ENCODE assay signal across 19 cellular contexts in genomic region chr1:39759436-39759726, GRCh38. TPM values are rescaled to one million over a fixed set of nuclear protein-coding genes. Genes with fewer than 3 reads are reported as not detected.
A peak's percentile ranks its signal among the peaks of the same experiment; 100 is the strongest.
DNase-seq lines count a peak whose midpoint lies in the region; ATAC-seq, FAIRE-seq and TF ChIP-seq lines count a peak whose summit lies in the region.
"Had no signal": no experiment of that assay in that cellular context is flagged by ENCODE, and none has a peak within 500 bp of the region (broad histone marks: within the 10 kb centered on the region; RNA-seq: fewer than 3 reads in every experiment).

No MANE protein-coding gene starts in this region.

- in situ Hi-C loops in K562 (cut with MboI), result no loop called here

- POLR2A ChIA-PET in K562 (lab: Yijun Ruan, JAX), result interaction anchor here (0.6 to 0.8 kb wide), 4 partner anchors 21 to 240 kb away, joined by 3 to 4 read pairs (median 3); partner anchors contain the start of gene PPIE

- no peaks in the 10 kb centered on the region for H3K79me2 ChIP-seq in K562 (ENCODE audit: control insufficient read depth, insufficient read depth, low read length)

- no peak overlapping the region for H3K9ac ChIP-seq in K562 (ENCODE audit: insufficient read depth in 1 of 2, low read depth in 2 of 2, low read length in 2 of 2)
- H3K9ac ChIP-seq: BLaER1 treated with 17β-estradiol and CSF1 and Interleukin-3, amounts not matched to agents 10 nM and 100 nM had no signal

- intact Hi-C loops in K562 (cut with micrococcal nuclease), result no loop called here

- no peaks in the 10 kb centered on the region; the same call in 1 of the 2 replicates for H4K20me1 ChIP-seq in K562 (replicated peaks; ENCODE audit: control insufficient read depth, insufficient read depth, low read length)

- no peak for TF ChIP-seq POLR2A in K562 (conservative IDR thresholded peaks at IDR 0.05)

- no peak overlapping the region for H3K27ac ChIP-seq in K562 (ENCODE audit: extremely low read depth, low read depth, low read length)

- H2AFZ ChIP-seq in K562 (ENCODE audit: low read depth, low read length), result no peak overlapping the region

- no TSS peak for BruUV-seq in K562 (replicated peaks; lab: Mats Ljungman, UMichigan)

- ATAC-seq in K562, result no peak
- ATAC-seq in HG02870 (IDR thresholded peaks at IDR 0.05; ENCODE audit: unreplicated experiment), result no peak

- no peaks in the 10 kb centered on the region for H3K9me3 ChIP-seq in K562 (replicated peaks; ENCODE audit: control insufficient read depth, insufficient read depth, low read depth, low read length)
- H3K9me3 ChIP-seq: BLaER1 treated with 17β-estradiol and CSF1 and Interleukin-3, amounts not matched to agents 10 nM and 100 nM; HAP-1 had no signal

- H3K36me3 Mint-ChIP-seq in activated naive CD4-positive, alpha-beta T cell treated with anti-CD3 and anti-CD28 coated beads, Interleukin-2, amount 50 U/mL, for 24 hours, result peaks cover 6% of the 10 kb centered on the region
- peaks cover 17% of the 10 kb centered on the region for H3K36me3 Mint-ChIP-seq in activated naive CD4-positive, alpha-beta T cell treated with anti-CD3 and anti-CD28 coated beads, Interleukin-2, amount 10 ng/mL, durations not matched to agents 7 days and 5 days

- H3K36me3 ChIP-seq in K562 (ENCODE audit: control insufficient read depth, insufficient read depth, low read length), result peaks cover 40% of the 10 kb centered on the region; the same call in 2 of the 3 replicates

- no peak for TF ChIP-seq RAD21 in K562 (CRISPR knock-in tag; conservative IDR thresholded peaks at IDR 0.05 in 1 of 2, IDR thresholded peaks at IDR 0.05 in 1 of 2)

- TF ChIP-seq EP300 in K562 (IDR thresholded peaks at IDR 0.05; ENCODE audit: low read length), result no peak

- CTCF ChIA-PET in activated naive CD4-positive, alpha-beta T cell treated with anti-CD3 and anti-CD28 coated beads, Interleukin-2, amount 10 ng/mL, durations not matched to agents 7 days and 5 days (lab: Charles Lee), result no interaction called here
- CTCF ChIA-PET in K562 (lab: Yijun Ruan, JAX; ENCODE audit: low intra/inter-chr PET ratio), result no interaction called here

- no peaks in the 10 kb centered on the region for H3K9me1 ChIP-seq in K562 (ENCODE audit: control insufficient read depth, insufficient read depth, low read length)

- no peaks in the 10 kb centered on the region for H3K9me3 Mint-ChIP-seq in activated naive CD4-positive, alpha-beta T cell treated with anti-CD3 and anti-CD28 coated beads, Interleukin-2, amount 50 U/mL, for 24 hours
- no peaks in the 10 kb centered on the region for H3K9me3 Mint-ChIP-seq in activated naive CD4-positive, alpha-beta T cell treated with anti-CD3 and anti-CD28 coated beads, Interleukin-2, amount 10 ng/mL, durations not matched to agents 7 days and 5 days
- H3K9me3 Mint-ChIP-seq: CD4-positive, CD25-positive, alpha-beta regulatory T cell; HFFc6 had no signal

- H3K4me1 ChIP-seq in K562 (replicated peaks in 1 of 2; ENCODE audit: control insufficient read depth in 2 of 2, insufficient read depth in 2 of 2, low read length in 2 of 2), result peaks cover 3 to 23% of the 10 kb centered on the region in 2 experiments; a peak in 3 of 5 replicates
- H3K4me1 ChIP-seq: HAP-1 had no signal

- H3K27me3 ChIP-seq in K562 (ENCODE audit: control insufficient read depth in 2 of 2, insufficient read depth in 2 of 2, low read length in 2 of 2), result no peaks in the 10 kb centered on the region
- H3K27me3 ChIP-seq: BLaER1 treated with 17β-estradiol and CSF1 and Interleukin-3, amounts not matched to agents 10 nM and 100 nM had no signal

- FAIRE-seq in K562 (lab: Jason Lieb, UNC), result no peak
- FAIRE-seq: GM19239 had no signal

- H3K4me3 ChIP-seq in K562 (no peak overlapping the region), foreskin fibroblast (ENCODE audit: low read depth in 1 of 2, low read length in 2 of 2) (no peak overlapping the region)
- H3K4me3 ChIP-seq: BLaER1 treated with 17β-estradiol and CSF1 and Interleukin-3, amounts not matched to agents 10 nM and 100 nM; HAP-1 had no signal

- H3K4me3 Mint-ChIP-seq in activated naive CD4-positive, alpha-beta T cell treated with anti-CD3 and anti-CD28 coated beads, Interleukin-2, amount 50 U/mL, for 24 hours, result no peak overlapping the region
- no peak overlapping the region for H3K4me3 Mint-ChIP-seq in activated naive CD4-positive, alpha-beta T cell treated with anti-CD3 and anti-CD28 coated beads, Interleukin-2, amount 10 ng/mL, durations not matched to agents 7 days and 5 days
- H3K4me3 Mint-ChIP-seq: CD4-positive, CD25-positive, alpha-beta regulatory T cell; HFFc6 had no signal

- H3K27me3 Mint-ChIP-seq in activated naive CD4-positive, alpha-beta T cell treated with anti-CD3 and anti-CD28 coated beads, Interleukin-2, amount 50 U/mL, for 24 hours, result no peaks in the 10 kb centered on the region
- H3K27me3 Mint-ChIP-seq in activated naive CD4-positive, alpha-beta T cell treated with anti-CD3 and anti-CD28 coated beads, Interleukin-2, amount 10 ng/mL, durations not matched to agents 7 days and 5 days, result no peaks in the 10 kb centered on the region
- H3K27me3 Mint-ChIP-seq: CD4-positive, CD25-positive, alpha-beta regulatory T cell had no signal

- TF ChIP-seq CTCF in K562 (IDR thresholded peaks at IDR 0.05 in 2 of 3, conservative IDR thresholded peaks at IDR 0.05 in 1 of 3; ENCODE audit: insufficient read depth in 2 of 3, low read depth in 1 of 3, low read length in 3 of 3), result no peak
- no peak for TF ChIP-seq CTCF in foreskin fibroblast (IDR thresholded peaks at IDR 0.05; ENCODE audit: low read depth, low read length)

- no peak for DNase-seq in activated naive CD4-positive, alpha-beta T cell treated with anti-CD3 and anti-CD28 coated beads, Interleukin-2, amount 10 ng/mL, durations not matched to agents 7 days and 5 days
- DNase-seq in K562 (ENCODE audit: extremely low read depth in 1 of 4, low spot score in 3 of 4), result no peak
- peak; percentile 11 to 28 for DNase-seq in foreskin fibroblast
- DNase-seq in NCI-H2081 treated with DMSO at 0.1 percent for 48 hours (lab: John Stamatoyannopoulos, UW), result no peak
- DNase-seq in NCI-H69 (lab: John Stamatoyannopoulos, UW), result no peak
- DNase-seq: ACHN; Calu3; CD4-positive, CD25-positive, alpha-beta regulatory T cell; DMS 273 treated with DMSO at 0.1 percent for 48 hours; GF-D8; GOT3; HFFc6; IMR-90 had no signal

- peak overlapping the region; percentile 23 for H3K27ac Mint-ChIP-seq in activated naive CD4-positive, alpha-beta T cell treated with anti-CD3 and anti-CD28 coated beads, Interleukin-2, amount 50 U/mL, for 24 hours
- no peak overlapping the region for H3K27ac Mint-ChIP-seq in activated naive CD4-positive, alpha-beta T cell treated with anti-CD3 and anti-CD28 coated beads, Interleukin-2, amount 10 ng/mL, durations not matched to agents 7 days and 5 days
- H3K27ac Mint-ChIP-seq: CD4-positive, CD25-positive, alpha-beta regulatory T cell; HFFc6 had no signal

- no peak overlapping the region for H3K4me2 ChIP-seq in K562 (ENCODE audit: insufficient read depth, low read length)

- no peaks in the 10 kb centered on the region for H3K4me1 Mint-ChIP-seq in activated naive CD4-positive, alpha-beta T cell treated with anti-CD3 and anti-CD28 coated beads, Interleukin-2, amount 50 U/mL, for 24 hours
- H3K4me1 Mint-ChIP-seq in activated naive CD4-positive, alpha-beta T cell treated with anti-CD3 and anti-CD28 coated beads, Interleukin-2, amount 10 ng/mL, durations not matched to agents 7 days and 5 days, result no peaks in the 10 kb centered on the region

RNA-seq across cellular contexts. Expression of gene OXCT2, which starts 11.8 kb away (rescaled TPM):
- 1.4 and 2.6 TPM in 2 replicates for total RNA-seq in K562 (2011; cell fraction: chromatin; rRNA removed; ENCODE audit: low replicate concordance)
- total RNA-seq in K562 (2011; cell fraction: nucleolus; rRNA removed), result 1.0 and 1.3 TPM in 2 replicates
- total RNA-seq in K562 (2011; cell fraction: nucleoplasm; rRNA removed), result 1.3 and 1.5 TPM in 2 replicates
- total RNA-seq in K562 (2014; rRNA removed) (0.54 and 0.57 TPM in 2 replicates), K562 (2014; rRNA removed; fragmentation: Illumina TruSeq; extraction: Trizol) (0.22 TPM in 1 of 2 replicates, not detected in the other), K562 (2015; rRNA removed; fragmentation: Illumina TruSeq; extraction: Trizol) (0.22 and 0.23 TPM in 2 replicates), K562 (2021) (0.31 and 0.64 TPM in 2 replicates)
- polyA plus RNA-seq in K562 (2011; rRNA removed) (0.08 and 0.39 TPM in 2 replicates), K562 (2014; fragmentation: Illumina TruSeq; extraction: Trizol) (0.21 and 0.37 TPM in 2 replicates), K562 (2014; fragmentation: Nextera tagmentation; extraction: Ambion mirVana) (not detected), K562 (2014; rRNA removed) (0.05 and 0.37 TPM in 2 replicates)
- 0.21 and 0.28 TPM in 2 replicates for polyA plus RNA-seq in K562 (2011; cell fraction: cytosol; rRNA removed)
- polyA plus RNA-seq in K562 (2011; cell fraction: nucleus; rRNA removed), result 1.2 and 1.5 TPM in 2 replicates
- polyA plus RNA-seq in K562 (2012), result 0.44 and 0.78 TPM in 2 replicates
- 0.28 and 0.33 TPM in 2 replicates for polyA minus RNA-seq in K562 (2011; rRNA and poly(A)+ RNA removed)
- polyA minus RNA-seq in K562 (2011; cell fraction: cytosol; rRNA and poly(A)+ RNA removed), result not detected in 2 replicates
- polyA minus RNA-seq in K562 (2011; cell fraction: nucleus; rRNA and poly(A)+ RNA removed), result not detected in 2 replicates
- total RNA-seq: A172; CD4-positive, CD25-positive, alpha-beta regulatory T cell had no signal
- polyA plus RNA-seq: CD4-positive, CD25-positive, alpha-beta regulatory T cell had no signal

RNA-seq across cellular contexts. Expression of gene PPIE, which starts 20.7 kb away (rescaled TPM):
- total RNA-seq in K562 (2011; cell fraction: chromatin; rRNA removed; ENCODE audit: low replicate concordance), result 82.2 and 84.9 TPM in 2 replicates
- 64.3 and 64.9 TPM in 2 replicates for total RNA-seq in K562 (2011; cell fraction: nucleolus; rRNA removed)
- 89.9 and 148 TPM in 2 replicates for total RNA-seq in K562 (2011; cell fraction: nucleoplasm; rRNA removed)
- total RNA-seq in K562 (2014; rRNA removed), result 75.4 and 84.7 TPM in 2 replicates
- total RNA-seq in K562 (2014; rRNA removed; fragmentation: Illumina TruSeq; extraction: Trizol), result 107 and 113 TPM in 2 replicates
- 99.9 and 100.0 TPM in 2 replicates for total RNA-seq in K562 (2015; rRNA removed; fragmentation: Illumina TruSeq; extraction: Trizol)
- total RNA-seq in K562 (2021), result 94.2 and 108 TPM in 2 replicates
- 162 and 163 TPM in 2 replicates for polyA plus RNA-seq in K562 (2011; rRNA removed)
- 121 and 152 TPM in 2 replicates for polyA plus RNA-seq in K562 (2011; cell fraction: cytosol; rRNA removed)
- polyA plus RNA-seq in K562 (2011; cell fraction: nucleus; rRNA removed), result 98.0 and 123 TPM in 2 replicates
- polyA plus RNA-seq in K562 (2012), result 94.9 and 105 TPM in 2 replicates
- 119 and 131 TPM in 2 replicates for polyA plus RNA-seq in K562 (2014; fragmentation: Illumina TruSeq; extraction: Trizol)
- polyA plus RNA-seq in K562 (2014; fragmentation: Nextera tagmentation; extraction: Ambion mirVana), result 100 to 1,000 TPM; 369 to 444 TPM
- 136 and 154 TPM in 2 replicates for polyA plus RNA-seq in K562 (2014; rRNA removed)
- polyA minus RNA-seq in K562 (2011; rRNA and poly(A)+ RNA removed), result 85.1 and 88.0 TPM in 2 replicates
- polyA minus RNA-seq in K562 (2011; cell fraction: cytosol; rRNA and poly(A)+ RNA removed), result 28.3 and 30.2 TPM in 2 replicates
- polyA minus RNA-seq in K562 (2011; cell fraction: nucleus; rRNA and poly(A)+ RNA removed), result 35.5 and 68.5 TPM in 2 replicates

RNA-seq across cellular contexts. Expression of gene BMP8B, which starts 29.3 kb away (rescaled TPM):
- 0.16 and 0.32 TPM in 2 replicates for total RNA-seq in K562 (2011; cell fraction: chromatin; rRNA removed; ENCODE audit: low replicate concordance)
- 0.53 and 0.67 TPM in 2 replicates for total RNA-seq in K562 (2011; cell fraction: nucleolus; rRNA removed)
- 0.29 and 0.31 TPM in 2 replicates for total RNA-seq in K562 (2011; cell fraction: nucleoplasm; rRNA removed)
- total RNA-seq in K562 (2014; rRNA removed) (0.18 and 0.20 TPM in 2 replicates), K562 (2014; rRNA removed; fragmentation: Illumina TruSeq; extraction: Trizol) (0.10 and 0.11 TPM in 2 replicates), K562 (2015; rRNA removed; fragmentation: Illumina TruSeq; extraction: Trizol) (0.11 and 0.14 TPM in 2 replicates), K562 (2021) (0.33 and 0.36 TPM in 2 replicates)
- polyA plus RNA-seq in K562 (2011; rRNA removed) (0.14 and 0.15 TPM in 2 replicates), K562 (2014; fragmentation: Illumina TruSeq; extraction: Trizol) (0.14 and 0.18 TPM in 2 replicates), K562 (2014; fragmentation: Nextera tagmentation; extraction: Ambion mirVana) (under 1 TPM; 0.03 to 0.04 TPM), K562 (2014; rRNA removed) (0.09 and 0.22 TPM in 2 replicates)
- 0.09 and 0.13 TPM in 2 replicates for polyA plus RNA-seq in K562 (2011; cell fraction: cytosol; rRNA removed)
- polyA plus RNA-seq in K562 (2011; cell fraction: nucleus; rRNA removed), result 0.14 and 0.17 TPM in 2 replicates
- 0.34 and 0.62 TPM in 2 replicates for polyA plus RNA-seq in K562 (2012)
- polyA minus RNA-seq in K562 (2011; rRNA and poly(A)+ RNA removed), result 0.09 and 0.18 TPM in 2 replicates
- polyA minus RNA-seq in K562 (2011; cell fraction: cytosol; rRNA and poly(A)+ RNA removed), result not detected in 2 replicates
- polyA minus RNA-seq in K562 (2011; cell fraction: nucleus; rRNA and poly(A)+ RNA removed), result 0.13 and 0.22 TPM in 2 replicates
- total RNA-seq: HFFc6, IMR-90 had no signal
- polyA plus RNA-seq: IMR-90 had no signal

Comparison
In these comparisons a context has a peak if more than half of its experiments do, and no peak if none do; other contexts are left out.
1. DNase-seq: peak in foreskin fibroblast (2 of 2); none in activated naive CD4-positive, alpha-beta T cell treated with anti-CD3 and anti-CD28 coated beads, Interleukin-2, amount 10 ng/mL, durations not matched to agents 7 days and 5 days (single experiment), K562 (0 of 4), NCI-H2081 treated with DMSO at 0.1 percent for 48 hours (single experiment) and NCI-H69 (single experiment).